ENCODE assay signal across 12 cellular contexts in genomic region chr7:2299853-2300512, GRCh38. TPM values are rescaled to one million over a fixed set of nuclear protein-coding genes. Genes with fewer than 3 reads are reported as not detected.
DNase-seq lines count a peak whose midpoint lies in the region; ATAC-seq and TF ChIP-seq lines count a peak whose summit lies in the region.
"Had no signal": no experiment of that assay in that cellular context is flagged by ENCODE, and none has a peak within 500 bp of the region (broad histone marks: within the 10 kb centered on the region; RNA-seq: fewer than 3 reads in every experiment).

No MANE protein-coding gene starts in this region.

- H3K36me3 Mint-ChIP-seq in activated naive CD4-positive, alpha-beta T cell treated with anti-CD3 and anti-CD28 coated beads for 36 hours (ENCODE audit: low read depth), result no peaks in the 10 kb centered on the region

- H2BK120ac ChIP-seq in IMR-90 (ENCODE audit: low read depth, low read length), result peak overlapping the region; percentile 38; the same call in 1 of the 2 replicates

- no peak overlapping the region for H3K18ac ChIP-seq in IMR-90 (ENCODE audit: low read depth, low read length)

- peaks cover 17% of the 10 kb centered on the region for H3K9me1 ChIP-seq in IMR-90 (ENCODE audit: insufficient read depth, low read length)

- peak overlapping the region; percentile 47; the same call in 1 of the 2 replicates for H2BK20ac ChIP-seq in IMR-90 (ENCODE audit: low read depth, low read length)

- H3K23ac ChIP-seq in IMR-90 (ENCODE audit: low read depth, low read length), result peak overlapping the region; percentile 52; the same call in 1 of the 2 replicates

- no peak overlapping the region for H3K4me3 ChIP-seq in IMR-90 (ENCODE audit: insufficient read depth, low read depth, low read length)
- no peak overlapping the region for H3K4me3 ChIP-seq in ectodermal cell (ENCODE audit: insufficient read depth, low read depth, low read length)

- H3K36me3 ChIP-seq in IMR-90 (ENCODE audit: control insufficient read depth, insufficient read depth, low read length) (no peaks in the 10 kb centered on the region), ectodermal cell (ENCODE audit: control insufficient read depth, insufficient read depth, low read length) (no peaks in the 10 kb centered on the region)

- H3K4me1 Mint-ChIP-seq in activated naive CD4-positive, alpha-beta T cell treated with anti-CD3 and anti-CD28 coated beads for 36 hours (ENCODE audit: low read depth), result peaks cover 18% of the 10 kb centered on the region

- no peak for TF ChIP-seq CTCF in IMR-90 (conservative IDR thresholded peaks at IDR 0.05; ENCODE audit: low read depth, low read length)

- peak overlapping the region; percentile 54 for H4K91ac ChIP-seq in IMR-90 (ENCODE audit: insufficient read depth, low read depth, low read length)

- H3K56ac ChIP-seq in IMR-90 (ENCODE audit: extremely low read depth, insufficient read depth, low read length), result no peak overlapping the region

- no peaks in the 10 kb centered on the region for H3K27me3 ChIP-seq in IMR-90 (ENCODE audit: control insufficient read depth, insufficient read depth, low read length)
- H3K27me3 ChIP-seq in ectodermal cell (ENCODE audit: control insufficient read depth, insufficient read depth, low read length, poor library complexity, severe bottlenecking), result no peaks in the 10 kb centered on the region

- H3K9me3 Mint-ChIP-seq in activated naive CD4-positive, alpha-beta T cell treated with anti-CD3 and anti-CD28 coated beads for 36 hours, result no peaks in the 10 kb centered on the region
- H3K9me3 Mint-ChIP-seq: T-helper 1 cell treated with Interleukin-12 subunit alpha and Interleukin-12 subunit beta and Interleukin-4 antibody, amounts not matched to agents 30 μg/mL and 1 μg/mL, for 36 hours had no signal

- H3K4ac ChIP-seq in IMR-90 (ENCODE audit: low read depth, low read length), result peak overlapping the region; percentile 77; the same call in 1 of the 2 replicates

- peak overlapping the region; percentile 1; the same call in 1 of the 2 replicates for H4K5ac ChIP-seq in IMR-90 (ENCODE audit: low read depth, low read length)

- H2AFZ ChIP-seq in IMR-90 (replicated peaks; ENCODE audit: low read length, poor library complexity), result no peak overlapping the region

- H4K8ac ChIP-seq in IMR-90 (ENCODE audit: low read depth in 2 of 2, low read length in 2 of 2), result peak overlapping the region in 1 of 2 experiments; percentile 92; a peak in 1 of 4 replicates

- H2AK9ac ChIP-seq in IMR-90 (replicated peaks; ENCODE audit: low read depth, low read length, poor library complexity), result no peak overlapping the region

- dilution Hi-C loops in IMR-90 (cut with HindIII; ENCODE audit: low sequenced_read_pairs, unreplicated experiment), result no loop called here

- peak overlapping the region; percentile 70; the same call in 1 of the 2 replicates for H2AK5ac ChIP-seq in IMR-90 (ENCODE audit: low read depth, low read length)

- no peak for ATAC-seq in IMR-90 (ENCODE audit: low read depth)
- ATAC-seq in sciatic nerve, result peak; percentile 45

- BruUV-seq in IMR-90 (replicated peaks; lab: Mats Ljungman, UMichigan), result no TSS peak

- TF ChIP-seq POLR2A in IMR-90 (IDR thresholded peaks at IDR 0.05; ENCODE audit: low read depth, low read length), result no peak

- peak overlapping the region; percentile 29 for H3K14ac ChIP-seq in IMR-90 (replicated peaks; ENCODE audit: low read depth, low read length)

- in situ Hi-C loops in IMR-90 (cut with MboI; ENCODE audit: low sequenced_read_pairs), result no loop called here

- no peaks in the 10 kb centered on the region for H3K27me3 Mint-ChIP-seq in activated naive CD4-positive, alpha-beta T cell treated with anti-CD3 and anti-CD28 coated beads for 36 hours (ENCODE audit: low read depth)

- H3K4me1 ChIP-seq in IMR-90 (ENCODE audit: control insufficient read depth, insufficient read depth, low read length) (peaks cover 11% of the 10 kb centered on the region), ectodermal cell (ENCODE audit: control insufficient read depth, insufficient read depth, low read length) (peaks cover 6% of the 10 kb centered on the region)

- H2BK5ac ChIP-seq in IMR-90 (ENCODE audit: low read depth, low read length, poor library complexity, severe bottlenecking), result no peak overlapping the region

- H3K4me3 Mint-ChIP-seq in activated naive CD4-positive, alpha-beta T cell treated with anti-CD3 and anti-CD28 coated beads for 36 hours, result no peak overlapping the region
- H3K4me3 Mint-ChIP-seq: T-helper 1 cell treated with Interleukin-12 subunit alpha and Interleukin-12 subunit beta and Interleukin-4 antibody, amounts not matched to agents 30 μg/mL and 1 μg/mL, for 36 hours had no signal

- H3K4me2 ChIP-seq in IMR-90 (ENCODE audit: low read depth, low read length), result peak overlapping the region; percentile 56; the same call in 1 of the 2 replicates

- DNase-seq in D341Med (ENCODE audit: low spot score) (peak; percentile 4), IMR-90 (no peak), sciatic nerve (ENCODE audit: low spot score) (no peak), NCI-H1694 (lab: John Stamatoyannopoulos, UW) (no peak), amniotic stem cell (lab: John Stamatoyannopoulos, UW) (no peak), medulla oblongata (ENCODE audit: extremely low spot score) (no peak)
- DNase-seq in activated naive CD4-positive, alpha-beta T cell treated with anti-CD3 and anti-CD28 coated beads for 36 hours, result no peak
- DNase-seq: activated naive CD4-positive, alpha-beta T cell treated with Interleukin-2 at 50 U/mL for 16 hours; NCI-H1694 treated with DMSO at 0.1 percent for 48 hours; stimulated activated CD4-positive, alpha-beta T cell treated with anti-CD3 and anti-CD28 coated beads, Interleukin-4, amount 100 ng/mL, for 4 hours had no signal

- peak overlapping the region; percentile 60; the same call in 1 of the 3 replicates for H2BK15ac ChIP-seq in IMR-90 (ENCODE audit: low read depth, low read length)

- no peak overlapping the region for H3K27ac Mint-ChIP-seq in activated naive CD4-positive, alpha-beta T cell treated with anti-CD3 and anti-CD28 coated beads for 36 hours
- H3K27ac Mint-ChIP-seq: T-helper 1 cell treated with Interleukin-12 subunit alpha and Interleukin-12 subunit beta and Interleukin-4 antibody, amounts not matched to agents 30 μg/mL and 1 μg/mL, for 36 hours had no signal

- 76% methylated on average over 4 of the region's 9 CpGs; no CpG with 5 or more reads in 1 of the 2 experiments for WGBS in IMR-90 (ENCODE audit: extremely low coverage in 2 of 2, insufficient read length in 1 of 2), 2 experiments
- WGBS in ectodermal cell, 2 experiments, result 91 to 94% methylated on average over 9 of the region's 9 CpGs

- H3K9me3 ChIP-seq in IMR-90 (ENCODE audit: control insufficient read depth, insufficient read depth, low read length) (no peaks in the 10 kb centered on the region), ectodermal cell (ENCODE audit: control insufficient read depth, low read length) (no peaks in the 10 kb centered on the region)

- intact Hi-C loops in IMR-90 (cut with micrococcal nuclease), result no loop called here
- intact Hi-C loops in sciatic nerve (cut with DNase I), result no loop called here
- intact Hi-C loops in activated naive CD4-positive, alpha-beta T cell treated with anti-CD3 and anti-CD28 coated beads for 36 hours (cut with micrococcal nuclease), result no loop called here

- TF ChIP-seq RAD21 in IMR-90 (IDR thresholded peaks at IDR 0.05; ENCODE audit: low read length), result no peak

- H3K27ac ChIP-seq in IMR-90 (ENCODE audit: insufficient read depth, low read length) (no peak overlapping the region), ectodermal cell (ENCODE audit: insufficient read depth, low read depth, low read length, poor library complexity, severe bottlenecking) (peak overlapping the region; percentile 16)

- peaks cover 29 to 56% of the 10 kb centered on the region in 2 experiments for H3K79me1 ChIP-seq in IMR-90 (ENCODE audit: low read depth in 1 of 2, low read length in 2 of 2)

- no peak overlapping the region for H3K9ac ChIP-seq in IMR-90 (ENCODE audit: low read depth, low read length)

- POLR2A ChIA-PET in IMR-90 (lab: Charles Lee; ENCODE audit: unreplicated experiment), result no interaction called here

- peaks cover 8% of the 10 kb centered on the region; the same call in 1 of the 2 replicates for H4K20me1 ChIP-seq in IMR-90 (ENCODE audit: insufficient read depth, low read length)

- CTCF ChIA-PET in IMR-90 (lab: Yijun Ruan, JAX), result no interaction called here
- CTCF ChIA-PET in activated naive CD4-positive, alpha-beta T cell treated with anti-CD3 and anti-CD28 coated beads for 36 hours (lab: Charles Lee), result no interaction called here

RNA-seq across cellular contexts. Expression of gene SNX8, which starts 14.3 kb away (rescaled TPM):
- 7.7 and 8.6 TPM in 2 replicates for total RNA-seq in IMR-90 (2012; rRNA removed)
- polyA plus RNA-seq in IMR-90 (2012; rRNA removed), result 55.9 and 65.0 TPM in 2 replicates
- polyA plus RNA-seq in IMR-90 (2012; cell fraction: cytosol; rRNA removed), result 9.9 and 15.0 TPM in 2 replicates
- polyA plus RNA-seq in IMR-90 (2012; cell fraction: nucleus; rRNA removed; ENCODE audit: low replicate concordance), result 26.2 and 42.9 TPM in 2 replicates
- 43.7 TPM for polyA plus RNA-seq in ectodermal cell (2013, experiment 1 of 4)
- polyA plus RNA-seq in ectodermal cell (2013, experiment 2 of 4), result 46.1 TPM
- 21.1 TPM for polyA plus RNA-seq in ectodermal cell (2013, experiment 3 of 4)
- polyA plus RNA-seq in ectodermal cell (2013, experiment 4 of 4), result 26.1 TPM
- 25.9 TPM for total RNA-seq in sciatic nerve
- 10 to 100 TPM; 28.7 to 29.6 TPM for total RNA-seq in activated naive CD4-positive, alpha-beta T cell treated with anti-CD3 and anti-CD28 coated beads for 36 hours

RNA-seq across cellular contexts. Expression of gene EIF3B, which starts 54.6 kb away (rescaled TPM):
- total RNA-seq in IMR-90 (2012; rRNA removed), result 201 and 211 TPM in 2 replicates
- polyA plus RNA-seq in IMR-90 (2012; rRNA removed), result 105 and 107 TPM in 2 replicates
- polyA plus RNA-seq in IMR-90 (2012; cell fraction: cytosol; rRNA removed), result 68.3 and 87.5 TPM in 2 replicates
- 232 and 274 TPM in 2 replicates for polyA plus RNA-seq in IMR-90 (2012; cell fraction: nucleus; rRNA removed; ENCODE audit: low replicate concordance)
- 209 TPM for polyA plus RNA-seq in ectodermal cell (2013, experiment 1 of 4)
- 213 TPM for polyA plus RNA-seq in ectodermal cell (2013, experiment 2 of 4)
- polyA plus RNA-seq in ectodermal cell (2013, experiment 3 of 4), result 143 TPM
- polyA plus RNA-seq in ectodermal cell (2013, experiment 4 of 4), result 145 TPM
- 93.6 TPM for total RNA-seq in sciatic nerve
- total RNA-seq in activated naive CD4-positive, alpha-beta T cell treated with anti-CD3 and anti-CD28 coated beads for 36 hours, result 100 to 1,000 TPM; 156 to 159 TPM

RNA-seq across cellular contexts. Expression of gene NUDT1, which starts 58.0 kb away (rescaled TPM):
- 36.1 and 49.1 TPM in 2 replicates for total RNA-seq in IMR-90 (2012; rRNA removed)
- 33.4 and 37.2 TPM in 2 replicates for polyA plus RNA-seq in IMR-90 (2012; rRNA removed)
- polyA plus RNA-seq in IMR-90 (2012; cell fraction: cytosol; rRNA removed), result 52.3 and 59.0 TPM in 2 replicates
- polyA plus RNA-seq in IMR-90 (2012; cell fraction: nucleus; rRNA removed; ENCODE audit: low replicate concordance), result 19.0 and 25.0 TPM in 2 replicates
- 68.8 TPM for polyA plus RNA-seq in ectodermal cell (2013, experiment 1 of 4)
- polyA plus RNA-seq in ectodermal cell (2013, experiment 2 of 4), result 64.9 TPM
- polyA plus RNA-seq in ectodermal cell (2013, experiment 3 of 4), result 60.0 TPM
- 60.3 TPM for polyA plus RNA-seq in ectodermal cell (2013, experiment 4 of 4)
- 11.5 TPM for total RNA-seq in sciatic nerve
- 100 to 1,000 TPM; 115 to 118 TPM for total RNA-seq in activated naive CD4-positive, alpha-beta T cell treated with anti-CD3 and anti-CD28 coated beads for 36 hours

RNA-seq across cellular contexts. Expression of gene MRM2, which starts 58.0 kb away (rescaled TPM):
- total RNA-seq in IMR-90 (2012; rRNA removed) (23.1 and 23.8 TPM in 2 replicates), sciatic nerve (12.9 TPM)
- polyA plus RNA-seq in IMR-90 (2012; rRNA removed), result 16.9 and 19.1 TPM in 2 replicates
- polyA plus RNA-seq in IMR-90 (2012; cell fraction: cytosol; rRNA removed), result 11.2 and 11.8 TPM in 2 replicates
- polyA plus RNA-seq in IMR-90 (2012; cell fraction: nucleus; rRNA removed; ENCODE audit: low replicate concordance), result 6.1 and 6.2 TPM in 2 replicates
- 44.9 TPM for polyA plus RNA-seq in ectodermal cell (2013, experiment 1 of 4)
- polyA plus RNA-seq in ectodermal cell (2013, experiment 2 of 4), result 50.6 TPM
- 36.6 TPM for polyA plus RNA-seq in ectodermal cell (2013, experiment 3 of 4)
- polyA plus RNA-seq in ectodermal cell (2013, experiment 4 of 4), result 40.7 TPM
- total RNA-seq in activated naive CD4-positive, alpha-beta T cell treated with anti-CD3 and anti-CD28 coated beads for 36 hours, result 10 to 100 TPM; 21.0 to 24.0 TPM
